Comparison of ENCODE assay signal across 1 cellular context in the genomic region with DNA sequence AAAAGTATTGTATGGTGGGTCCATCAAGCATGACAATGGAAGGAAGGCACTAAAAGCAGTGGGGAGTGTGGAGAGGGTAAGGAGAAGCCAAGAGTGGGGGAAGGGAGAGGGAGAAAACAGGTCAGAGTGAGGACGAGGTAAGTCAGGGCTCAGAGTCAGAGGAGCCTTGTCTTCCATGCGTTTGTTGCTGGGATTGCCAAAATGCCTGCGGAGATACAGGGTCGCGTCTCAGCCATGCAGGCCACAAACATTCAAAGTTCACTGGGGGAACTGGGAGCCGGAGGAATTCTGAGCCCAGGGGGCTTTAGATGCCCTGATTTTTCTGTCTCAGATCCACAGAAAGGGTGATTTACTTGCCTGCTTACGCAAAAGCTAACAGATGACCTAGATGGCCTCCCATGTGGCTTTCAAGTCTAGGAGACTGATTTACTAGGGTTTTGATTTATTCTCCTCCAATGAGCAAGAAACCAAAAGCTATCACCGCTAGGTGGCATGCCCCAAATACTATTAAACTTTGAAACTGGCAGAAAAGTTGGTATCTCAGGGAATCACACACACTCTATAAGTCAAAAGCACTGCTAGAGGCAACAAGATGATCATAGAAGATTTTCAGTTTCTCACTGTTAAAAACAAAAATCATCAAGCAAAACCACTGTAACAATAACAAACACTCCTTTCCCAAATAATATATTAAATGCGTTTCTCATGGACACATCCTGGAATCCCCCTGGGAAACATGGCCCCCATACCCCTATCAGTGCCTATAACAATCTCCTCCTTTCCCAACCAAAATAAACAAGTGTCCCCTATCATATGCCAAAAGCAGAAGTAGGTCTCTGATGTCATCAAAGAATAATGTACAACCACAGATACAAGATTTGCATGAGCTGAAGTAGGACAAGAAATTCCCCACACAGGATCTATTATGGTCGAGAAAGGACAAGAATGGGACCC.
TF ChIP-seq lines count a peak whose summit lies in the region.

No MANE protein-coding gene starts in this region.

TF ChIP-seq in H1, 55 proteins besides CTCF, POLR2A, EP300 and RAD21:
- TF ChIP-seq, protein P1, sequence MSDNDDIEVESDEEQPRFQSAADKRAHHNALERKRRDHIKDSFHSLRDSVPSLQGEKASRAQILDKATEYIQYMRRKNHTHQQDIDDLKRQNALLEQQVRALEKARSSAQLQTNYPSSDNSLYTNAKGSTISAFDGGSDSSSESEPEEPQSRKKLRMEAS (IDR thresholded peaks at IDR 0.05): 0 out of 2 replicates have a peak, but pooled peaks have one; percentile 42
- 0 out of 2 replicates have a peak, but pooled peaks have one; percentile 85 for TF ChIP-seq RXRA (IDR thresholded peaks at IDR 0.05; ENCODE audit: insufficient read depth, low read depth, low read length)
- 0 out of 2 replicates have a peak, but pooled peaks have one; percentile 16 for TF ChIP-seq YY1 (IDR thresholded peaks at IDR 0.05; ENCODE audit: low read depth, low read length)
- TF ChIP-seq POLR2AphosphoS5 (IDR thresholded peaks at IDR 0.05; ENCODE audit: low read depth, low read length): peak; percentile 85
- TF ChIP-seq SUZ12 (IDR thresholded peaks at IDR 0.05; ENCODE audit: low read length): no peak
- no peak for TF ChIP-seq GABPA (IDR thresholded peaks at IDR 0.05; ENCODE audit: borderline replicate concordance, insufficient read depth, low read length)
- TF ChIP-seq RNF2 (IDR thresholded peaks at IDR 0.05; ENCODE audit: borderline replicate concordance, low read depth, low read length, missing control alignments, poor library complexity, severe bottlenecking): no peak
- TF ChIP-seq TAF1 (IDR thresholded peaks at IDR 0.05; ENCODE audit: low read depth, low read length): 0 out of 2 replicates have a peak, but pooled peaks have one; percentile 35
- peak; percentile 97 for TF ChIP-seq RBBP5 (IDR thresholded peaks at IDR 0.05; ENCODE audit: borderline replicate concordance, low read depth, low read length)
- TF ChIP-seq ASH2L (IDR thresholded peaks at IDR 0.05; ENCODE audit: low read length): peak; percentile 98
- TF ChIP-seq MAFK (IDR thresholded peaks at IDR 0.05; ENCODE audit: low read depth, low read length): no peak
- TF ChIP-seq TCF12 (IDR thresholded peaks at IDR 0.05; ENCODE audit: low read depth, low read length): 0 out of 2 replicates have a peak, but pooled peaks have one; percentile 44
- TF ChIP-seq CHD2 (IDR thresholded peaks at IDR 0.05; ENCODE audit: low read length): 0 out of 2 replicates have a peak, but pooled peaks have one; percentile 37
- TF ChIP-seq, protein P2, sequence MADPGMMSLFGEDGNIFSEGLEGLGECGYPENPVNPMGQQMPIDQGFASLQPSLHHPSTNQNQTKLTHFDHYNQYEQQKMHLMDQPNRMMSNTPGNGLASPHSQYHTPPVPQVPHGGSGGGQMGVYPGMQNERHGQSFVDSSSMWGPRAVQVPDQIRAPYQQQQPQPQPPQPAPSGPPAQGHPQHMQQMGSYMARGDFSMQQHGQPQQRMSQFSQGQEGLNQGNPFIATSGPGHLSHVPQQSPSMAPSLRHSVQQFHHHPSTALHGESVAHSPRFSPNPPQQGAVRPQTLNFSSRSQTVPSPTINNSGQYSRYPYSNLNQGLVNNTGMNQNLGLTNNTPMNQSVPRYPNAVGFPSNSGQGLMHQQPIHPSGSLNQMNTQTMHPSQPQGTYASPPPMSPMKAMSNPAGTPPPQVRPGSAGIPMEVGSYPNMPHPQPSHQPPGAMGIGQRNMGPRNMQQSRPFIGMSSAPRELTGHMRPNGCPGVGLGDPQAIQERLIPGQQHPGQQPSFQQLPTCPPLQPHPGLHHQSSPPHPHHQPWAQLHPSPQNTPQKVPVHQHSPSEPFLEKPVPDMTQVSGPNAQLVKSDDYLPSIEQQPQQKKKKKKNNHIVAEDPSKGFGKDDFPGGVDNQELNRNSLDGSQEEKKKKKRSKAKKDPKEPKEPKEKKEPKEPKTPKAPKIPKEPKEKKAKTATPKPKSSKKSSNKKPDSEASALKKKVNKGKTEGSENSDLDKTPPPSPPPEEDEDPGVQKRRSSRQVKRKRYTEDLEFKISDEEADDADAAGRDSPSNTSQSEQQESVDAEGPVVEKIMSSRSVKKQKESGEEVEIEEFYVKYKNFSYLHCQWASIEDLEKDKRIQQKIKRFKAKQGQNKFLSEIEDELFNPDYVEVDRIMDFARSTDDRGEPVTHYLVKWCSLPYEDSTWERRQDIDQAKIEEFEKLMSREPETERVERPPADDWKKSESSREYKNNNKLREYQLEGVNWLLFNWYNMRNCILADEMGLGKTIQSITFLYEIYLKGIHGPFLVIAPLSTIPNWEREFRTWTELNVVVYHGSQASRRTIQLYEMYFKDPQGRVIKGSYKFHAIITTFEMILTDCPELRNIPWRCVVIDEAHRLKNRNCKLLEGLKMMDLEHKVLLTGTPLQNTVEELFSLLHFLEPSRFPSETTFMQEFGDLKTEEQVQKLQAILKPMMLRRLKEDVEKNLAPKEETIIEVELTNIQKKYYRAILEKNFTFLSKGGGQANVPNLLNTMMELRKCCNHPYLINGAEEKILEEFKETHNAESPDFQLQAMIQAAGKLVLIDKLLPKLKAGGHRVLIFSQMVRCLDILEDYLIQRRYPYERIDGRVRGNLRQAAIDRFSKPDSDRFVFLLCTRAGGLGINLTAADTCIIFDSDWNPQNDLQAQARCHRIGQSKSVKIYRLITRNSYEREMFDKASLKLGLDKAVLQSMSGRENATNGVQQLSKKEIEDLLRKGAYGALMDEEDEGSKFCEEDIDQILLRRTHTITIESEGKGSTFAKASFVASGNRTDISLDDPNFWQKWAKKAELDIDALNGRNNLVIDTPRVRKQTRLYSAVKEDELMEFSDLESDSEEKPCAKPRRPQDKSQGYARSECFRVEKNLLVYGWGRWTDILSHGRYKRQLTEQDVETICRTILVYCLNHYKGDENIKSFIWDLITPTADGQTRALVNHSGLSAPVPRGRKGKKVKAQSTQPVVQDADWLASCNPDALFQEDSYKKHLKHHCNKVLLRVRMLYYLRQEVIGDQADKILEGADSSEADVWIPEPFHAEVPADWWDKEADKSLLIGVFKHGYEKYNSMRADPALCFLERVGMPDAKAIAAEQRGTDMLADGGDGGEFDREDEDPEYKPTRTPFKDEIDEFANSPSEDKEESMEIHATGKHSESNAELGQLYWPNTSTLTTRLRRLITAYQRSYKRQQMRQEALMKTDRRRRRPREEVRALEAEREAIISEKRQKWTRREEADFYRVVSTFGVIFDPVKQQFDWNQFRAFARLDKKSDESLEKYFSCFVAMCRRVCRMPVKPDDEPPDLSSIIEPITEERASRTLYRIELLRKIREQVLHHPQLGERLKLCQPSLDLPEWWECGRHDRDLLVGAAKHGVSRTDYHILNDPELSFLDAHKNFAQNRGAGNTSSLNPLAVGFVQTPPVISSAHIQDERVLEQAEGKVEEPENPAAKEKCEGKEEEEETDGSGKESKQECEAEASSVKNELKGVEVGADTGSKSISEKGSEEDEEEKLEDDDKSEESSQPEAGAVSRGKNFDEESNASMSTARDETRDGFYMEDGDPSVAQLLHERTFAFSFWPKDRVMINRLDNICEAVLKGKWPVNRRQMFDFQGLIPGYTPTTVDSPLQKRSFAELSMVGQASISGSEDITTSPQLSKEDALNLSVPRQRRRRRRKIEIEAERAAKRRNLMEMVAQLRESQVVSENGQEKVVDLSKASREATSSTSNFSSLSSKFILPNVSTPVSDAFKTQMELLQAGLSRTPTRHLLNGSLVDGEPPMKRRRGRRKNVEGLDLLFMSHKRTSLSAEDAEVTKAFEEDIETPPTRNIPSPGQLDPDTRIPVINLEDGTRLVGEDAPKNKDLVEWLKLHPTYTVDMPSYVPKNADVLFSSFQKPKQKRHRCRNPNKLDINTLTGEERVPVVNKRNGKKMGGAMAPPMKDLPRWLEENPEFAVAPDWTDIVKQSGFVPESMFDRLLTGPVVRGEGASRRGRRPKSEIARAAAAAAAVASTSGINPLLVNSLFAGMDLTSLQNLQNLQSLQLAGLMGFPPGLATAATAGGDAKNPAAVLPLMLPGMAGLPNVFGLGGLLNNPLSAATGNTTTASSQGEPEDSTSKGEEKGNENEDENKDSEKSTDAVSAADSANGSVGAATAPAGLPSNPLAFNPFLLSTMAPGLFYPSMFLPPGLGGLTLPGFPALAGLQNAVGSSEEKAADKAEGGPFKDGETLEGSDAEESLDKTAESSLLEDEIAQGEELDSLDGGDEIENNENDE (IDR thresholded peaks at IDR 0.05; ENCODE audit: insufficient replicate concordance, low read length): no peak
- no peak for TF ChIP-seq TEAD4 (IDR thresholded peaks at IDR 0.05; ENCODE audit: low read depth, low read length)
- peak; percentile 83 for TF ChIP-seq SP1 (IDR thresholded peaks at IDR 0.05; ENCODE audit: low read depth, low read length)
- TF ChIP-seq POU5F1 (IDR thresholded peaks at IDR 0.05; ENCODE audit: low read depth, low read length): no peak
TF ChIP-seq in H1: peak in this region for 10.
